12 cellular contexts compared by ENCODE assay signal in genomic region chr5:67983251-67983941, GRCh38.
DNase-seq lines count a peak whose midpoint lies in the region; ATAC-seq and TF ChIP-seq lines count a peak whose summit lies in the region.
"Had no signal": no experiment of that assay in that cellular context is flagged by ENCODE, and none has a peak within 500 bp of the region (broad histone marks: within the 10 kb centered on the region; RNA-seq: fewer than 3 reads in every experiment).

No MANE protein-coding gene starts in this region.

- H3K4me3 Mint-ChIP-seq in activated T-cell treated with anti-CD3 and anti-CD28 coated beads, Interleukin-2, amount 50 U/mL, for 72 hours: peak overlapping the region in 1 of 2 donors; percentile 6

- no peak overlapping the region for H3K4me3 ChIP-seq in fibroblast of the aortic adventitia (ENCODE audit: low read depth, low read length)
- H3K4me3 ChIP-seq: heart left ventricle, MG63 had no signal

- peak overlapping the region; percentile 87 for H3K27ac Mint-ChIP-seq in activated T-cell treated with anti-CD3 and anti-CD28 coated beads, Interleukin-2, amount 50 U/mL, for 72 hours

- in situ Hi-C loops in SK-MEL-5 (cut with HindIII; ENCODE audit: low pct_unique_long_range_greater_than_20kb, low sequenced_read_pairs): no loop called here

- H3K36me3 Mint-ChIP-seq in activated T-cell treated with anti-CD3 and anti-CD28 coated beads, Interleukin-2, amount 50 U/mL, for 72 hours (ENCODE audit: insufficient read depth in 2 of 2): no peaks in the 10 kb centered on the region

- H3K27me3 Mint-ChIP-seq in activated T-cell treated with anti-CD3 and anti-CD28 coated beads, Interleukin-2, amount 50 U/mL, for 72 hours (ENCODE audit: low read depth): peaks cover 4% of the 10 kb centered on the region

- peaks cover 5% of the 10 kb centered on the region for H3K4me1 Mint-ChIP-seq in activated T-cell treated with anti-CD3 and anti-CD28 coated beads, Interleukin-2, amount 50 U/mL, for 72 hours (ENCODE audit: low read depth)

- no peak for TF ChIP-seq CTCF in fibroblast of the aortic adventitia (IDR thresholded peaks at IDR 0.05; ENCODE audit: insufficient read depth, low read length)

- H3K9me3 Mint-ChIP-seq in activated T-cell treated with anti-CD3 and anti-CD28 coated beads, Interleukin-2, amount 50 U/mL, for 72 hours: no peaks in the 10 kb centered on the region

- DNase-seq in activated T-cell treated with anti-CD3 and anti-CD28 coated beads, Interleukin-2, amount 50 U/mL, for 72 hours: no peak
- no peak for DNase-seq in activated T-cell treated with anti-CD3 and anti-CD28 coated beads for 4 hours
- DNase-seq in SK-MEL-5 (ENCODE audit: low read depth, low spot score): peak; percentile 67
- peak; percentile 72 for DNase-seq in fibroblast of the aortic adventitia (ENCODE audit: low read depth)
- DNase-seq in stromal cell of bone marrow (ENCODE audit: low read depth): peak; percentile 89
- DNase-seq in DMS 273 treated with DMSO at 0.1 percent for 48 hours (lab: John Stamatoyannopoulos, UW): no peak
- DNase-seq in iPS-NIHi11 (ENCODE audit: low spot score): no peak
- DNase-seq: activated effector memory CD4-positive, alpha-beta T cell treated with anti-CD3 and anti-CD28 coated beads, Interleukin-2, amount 50 U/mL, for 16 hours; heart left ventricle; MG63; occipital lobe had no signal

- ATAC-seq in activated T-cell treated with anti-CD3 and anti-CD28 coated beads, Interleukin-2, amount 50 U/mL, for 72 hours (replicated peaks in 1 of 2): peak; percentile 51 to 57
- no peak for ATAC-seq in HG03565 (IDR thresholded peaks at IDR 0.05; ENCODE audit: unreplicated experiment)

Comparison
In these comparisons a context has a peak if more than half of its experiments do, and no peak if none do; other contexts are left out.
1. DNase-seq: peak in SK-MEL-5 (single experiment), fibroblast of the aortic adventitia (single experiment) and stromal cell of bone marrow (single experiment); none in activated T-cell treated with anti-CD3 and anti-CD28 coated beads, Interleukin-2, amount 50 U/mL, for 72 hours (0 of 2), activated T-cell treated with anti-CD3 and anti-CD28 coated beads for 4 hours (single experiment), DMS 273 treated with DMSO at 0.1 percent for 48 hours (single experiment) and iPS-NIHi11 (single experiment).